ENCODE assay signal across 17 cellular contexts in the genomic region with DNA sequence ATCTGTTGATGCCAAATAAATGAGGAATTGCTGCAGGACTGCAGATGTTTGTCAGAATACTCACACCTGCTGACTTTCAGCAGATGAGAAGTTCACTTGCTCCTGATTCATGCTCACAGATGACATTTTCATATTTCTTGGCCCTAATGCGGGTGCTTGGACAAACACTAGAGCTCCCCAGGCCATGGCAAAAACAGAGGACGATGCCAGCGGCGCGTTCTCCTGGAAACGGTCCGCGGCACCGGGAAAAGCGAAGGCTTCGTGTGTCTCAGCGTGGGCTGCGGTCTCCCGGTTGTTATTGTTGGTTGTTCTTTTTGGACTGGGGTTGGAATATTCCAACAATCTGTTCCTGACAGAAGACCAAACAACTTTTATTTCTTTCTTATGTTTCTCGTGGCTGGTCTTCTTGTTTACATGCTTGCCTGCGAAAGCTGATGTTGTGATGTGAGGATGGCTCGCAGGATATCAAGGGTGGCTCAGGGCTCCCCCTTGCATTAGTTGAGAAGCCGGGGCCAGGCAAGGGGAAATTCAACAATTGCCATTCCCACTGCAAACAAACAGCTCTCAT. TPM values are rescaled to one million over a fixed set of nuclear protein-coding genes. Genes with fewer than 3 reads are reported as not detected.
DNase-seq lines count a peak whose midpoint lies in the region; ATAC-seq, FAIRE-seq and TF ChIP-seq lines count a peak whose summit lies in the region.
"Had no signal": no experiment of that assay in that cellular context is flagged by ENCODE, and none has a peak within 500 bp of the region (broad histone marks: within the 10 kb centered on the region; RNA-seq: fewer than 3 reads in every experiment).

No MANE protein-coding gene starts in this region.

- DNase-seq in DMS79 treated with DMSO at 0.1 percent for 48 hours (lab: John Stamatoyannopoulos, UW) (peak; percentile 24), astrocyte (ENCODE audit: low read depth) (no peak), tibial artery (peak; percentile 46 to 87), body of pancreas (no peak), NCI-H1930 (lab: John Stamatoyannopoulos, UW) (no peak), NAMALWA (ENCODE audit: low spot score) (no peak), cortex of kidney (lab: John Stamatoyannopoulos, UW) (no peak)
- DNase-seq: activated CD4-positive, alpha-beta T cell treated with anti-CD3 and anti-CD28 coated beads, Interleukin-2, amount 10 ng/mL, durations not matched to agents 24 days and 14 days; foreskin keratinocyte; mesendoderm; NCI-H226; NK-92 treated with Interleukin-12 subunit alpha and Interleukin-12 subunit beta, amount 100 ng/mL, for 24 hours; stimulated activated naive CD8-positive, alpha-beta T cell treated with anti-CD3 and anti-CD28 coated beads, Interleukin-15, Interleukin-2, amounts not matched to agents 100 U/mL and 50 U/mL, for 24 hours had no signal

- no peak for TF ChIP-seq POLR2A in body of pancreas (IDR thresholded peaks at IDR 0.05)

- H3K9me3 ChIP-seq in astrocyte (ENCODE audit: insufficient read depth, low read depth, low read length) (no peaks in the 10 kb centered on the region), tibial artery (no peaks in the 10 kb centered on the region), body of pancreas (no peaks in the 10 kb centered on the region)

- no peak for FAIRE-seq in astrocyte (lab: Jason Lieb, UNC)
- FAIRE-seq: HepG2, urothelium cell line had no signal

- H3K27ac Mint-ChIP-seq in astrocyte (ENCODE audit: unreplicated experiment) = peak overlapping the region; percentile 48
- H3K27ac Mint-ChIP-seq in nephron = peak overlapping the region; percentile 25 to 78 (median 55)

- no peaks in the 10 kb centered on the region for H3K27me3 Mint-ChIP-seq in astrocyte (ENCODE audit: low read depth, unreplicated experiment)
- H3K27me3 Mint-ChIP-seq in nephron (ENCODE audit: low read depth) = no peaks in the 10 kb centered on the region
- H3K27me3 Mint-ChIP-seq: activated CD4-positive, alpha-beta T cell treated with anti-CD3 and anti-CD28 coated beads, Interleukin-2, amount 10 ng/mL, durations not matched to agents 24 days and 14 days; natural killer cell treated with Interleukin-12 subunit alpha and Interleukin-12 subunit beta and Interleukin-15 and Interleukin-18, amount 100 ng/mL, for 72 hours had no signal

- no peak overlapping the region for H3K4me2 ChIP-seq in astrocyte (ENCODE audit: low read length)

- H3K27ac ChIP-seq in astrocyte (ENCODE audit: low read depth, low read length) (no peak overlapping the region), tibial artery (peak overlapping the region; percentile 6 to 32), body of pancreas (no peak overlapping the region)
- H3K27ac ChIP-seq: foreskin keratinocyte had no signal

- intact Hi-C loops in tibial artery (cut with DNase I; ENCODE audit: low total_unique reads) = no loop called here
- intact Hi-C loops in body of pancreas (cut with DNase I) = no loop called here

- H3K4me3 Mint-ChIP-seq in astrocyte (ENCODE audit: unreplicated experiment) = no peak overlapping the region
- H3K4me3 Mint-ChIP-seq in nephron = peak overlapping the region in 1 of 3 experiments; percentile 7
- H3K4me3 Mint-ChIP-seq: activated CD4-positive, alpha-beta T cell treated with anti-CD3 and anti-CD28 coated beads, Interleukin-2, amount 10 ng/mL, durations not matched to agents 24 days and 14 days had no signal

- H3K36me3 ChIP-seq in astrocyte (ENCODE audit: insufficient read depth, low read length) = no peaks in the 10 kb centered on the region
- H3K36me3 ChIP-seq in tibial artery = no peaks in the 10 kb centered on the region
- no peaks in the 10 kb centered on the region for H3K36me3 ChIP-seq in body of pancreas (replicated peaks in 1 of 2; ENCODE audit: insufficient read depth in 1 of 2, low read depth in 2 of 2)

- H3K4me1 ChIP-seq in astrocyte (ENCODE audit: insufficient read depth, low read length) (peaks cover 22% of the 10 kb centered on the region), tibial artery (peaks cover 0 to 21% (median 10%) of the 10 kb centered on the region in 4 donors), body of pancreas (peaks cover 38% of the 10 kb centered on the region)

- 89 to 95% methylated on average over 18 of the region's 18 CpGs for WGBS in body of pancreas, 2 donors

- H3K4me1 Mint-ChIP-seq in astrocyte (ENCODE audit: low read depth, unreplicated experiment) (peaks cover 40% of the 10 kb centered on the region), nephron (peaks cover 28% of the 10 kb centered on the region)

- H3K79me2 ChIP-seq in astrocyte (ENCODE audit: insufficient read depth, low read length) = no peaks in the 10 kb centered on the region

- no peak overlapping the region for H3K9ac ChIP-seq in astrocyte (ENCODE audit: low read length)

- no peaks in the 10 kb centered on the region for H4K20me1 ChIP-seq in astrocyte (ENCODE audit: insufficient read depth, low read length)

- H3K9me3 Mint-ChIP-seq in astrocyte (ENCODE audit: unreplicated experiment) (no peaks in the 10 kb centered on the region), nephron (no peaks in the 10 kb centered on the region)
- H3K9me3 Mint-ChIP-seq: activated CD4-positive, alpha-beta T cell treated with anti-CD3 and anti-CD28 coated beads, Interleukin-2, amount 10 ng/mL, durations not matched to agents 24 days and 14 days; natural killer cell treated with Interleukin-12 subunit alpha and Interleukin-12 subunit beta and Interleukin-15 and Interleukin-18, amount 100 ng/mL, for 72 hours had no signal

- H3K36me3 Mint-ChIP-seq in astrocyte (ENCODE audit: low read depth, unreplicated experiment) = no peaks in the 10 kb centered on the region
- no peaks in the 10 kb centered on the region for H3K36me3 Mint-ChIP-seq in nephron (ENCODE audit: low read depth)

- TF ChIP-seq CTCF in astrocyte (IDR thresholded peaks at IDR 0.05; ENCODE audit: insufficient read depth, low read depth, low read length) = no peak
- TF ChIP-seq CTCF in nephron (IDR thresholded peaks at IDR 0.05; ENCODE audit: unreplicated experiment in 3 of 3) = no peak
- no peak for TF ChIP-seq CTCF in tibial artery (IDR thresholded peaks at IDR 0.05)
- no peak for TF ChIP-seq CTCF in body of pancreas (IDR thresholded peaks at IDR 0.05)

- no peaks in the 10 kb centered on the region for H3K27me3 ChIP-seq in astrocyte (ENCODE audit: insufficient read depth, low read length)
- H3K27me3 ChIP-seq in tibial artery = no peaks in the 10 kb centered on the region
- no peaks in the 10 kb centered on the region for H3K27me3 ChIP-seq in body of pancreas
- H3K27me3 ChIP-seq: foreskin keratinocyte had no signal

- H2AFZ ChIP-seq in astrocyte (ENCODE audit: low read depth, low read length) = no peak overlapping the region

- no peak for ATAC-seq in body of pancreas
- ATAC-seq: foreskin keratinocyte; HepG2; natural killer cell treated with Interleukin-12 subunit alpha and Interleukin-12 subunit beta and Interleukin-15 and Interleukin-18, amount 100 ng/mL, for 72 hours; stimulated activated naive CD8-positive, alpha-beta T cell treated with anti-CD3 and anti-CD28 coated beads, Interleukin-15, Interleukin-2, amounts not matched to agents 100 U/mL and 50 U/mL, for 24 hours had no signal

- H3K4me3 ChIP-seq in astrocyte (ENCODE audit: insufficient read depth, low read depth, low read length) (no peak overlapping the region), tibial artery (no peak overlapping the region), body of pancreas (no peak overlapping the region)

RNA-seq across cellular contexts. Expression of a gene that starts 46.8 kb away (rescaled TPM):
- total RNA-seq in astrocyte (37.3 and 39.6 TPM in 2 replicates), body of pancreas (10 to 100 TPM; 22.8 to 58.3 TPM)

Comparison
In these comparisons a context has a peak if more than half of its experiments do, and no peak if none do; other contexts are left out.
1. DNase-seq: peak in DMS79 treated with DMSO at 0.1 percent for 48 hours (single experiment) and tibial artery (2 of 2); none in astrocyte (single experiment), body of pancreas (0 of 4), NCI-H1930 (0 of 2), NAMALWA (single experiment) and cortex of kidney (single experiment).
2. H3K27ac ChIP-seq: peak in tibial artery (2 of 2); none in astrocyte (single experiment) and body of pancreas (0 of 4).